ENCODE assay signal across 19 cellular contexts in genomic region chr14:61491876-61492440, GRCh38.
A peak's percentile ranks its signal among the peaks of the same experiment; 100 is the strongest.
DNase-seq lines count a peak whose midpoint lies in the region; ATAC-seq, FAIRE-seq and TF ChIP-seq lines count a peak whose summit lies in the region.
"Had no signal": no experiment of that assay in that cellular context is flagged by ENCODE, and none has a peak within 500 bp of the region (broad histone marks: within the 10 kb centered on the region; RNA-seq: fewer than 3 reads in every experiment).

No MANE protein-coding gene starts in this region.

- peaks cover 7 to 38% (median 23%) of the 10 kb centered on the region in 7 donors for H3K4me1 Mint-ChIP-seq in naive thymus-derived CD4-positive, alpha-beta T cell
- peaks cover 35% of the 10 kb centered on the region for H3K4me1 Mint-ChIP-seq in activated CD4-positive, alpha-beta T cell treated with anti-CD3 and anti-CD28 coated beads, Interleukin-2, amount 10 ng/mL, durations not matched to agents 7 days and 5 days
- H3K4me1 Mint-ChIP-seq in MCF 10A (ENCODE audit: insufficient read depth, unreplicated experiment), result no peaks in the 10 kb centered on the region

- no peak for TF ChIP-seq POLR2A in A549 (IDR thresholded peaks at IDR 0.05; ENCODE audit: low read length)

- no peak overlapping the region for H3K4me3 ChIP-seq in A549
- no peak overlapping the region for H3K4me3 ChIP-seq in epithelial cell of proximal tubule (ENCODE audit: low read depth, low read length)
- no peak overlapping the region for H3K4me3 ChIP-seq in naive thymus-derived CD4-positive, alpha-beta T cell (ENCODE audit: low read length)
- H3K4me3 ChIP-seq: sigmoid colon, tibial artery had no signal

- CTCF ChIA-PET in A549 (lab: Yijun Ruan, JAX), result interaction anchor here (0.8 to 5.1 kb wide), 8 partner anchors 14 to 61 kb away, joined by 3 to 20 read pairs (median 4); no protein-coding TSS in a partner anchor
- CTCF ChIA-PET in naive thymus-derived CD4-positive, alpha-beta T cell (lab: Charles Lee), result interaction anchor here (0.9 to 2.6 kb wide), 7 partner anchors 10 to 345 kb away, joined by 3 to 8 read pairs (median 3); no protein-coding TSS in a partner anchor
- CTCF ChIA-PET in activated CD4-positive, alpha-beta T cell treated with anti-CD3 and anti-CD28 coated beads, Interleukin-2, amount 10 ng/mL, durations not matched to agents 7 days and 5 days (lab: Charles Lee), result interaction anchor here (0.6 to 2.9 kb wide), 8 partner anchors 11 to 342 kb away, joined by 3 to 16 read pairs (median 4); no protein-coding TSS in a partner anchor
- CTCF ChIA-PET in MCF 10A (lab: Yijun Ruan, JAX), result interaction anchor here (0.6 to 1.0 kb wide), 2 partner anchors 20 to 177 kb away, joined by 3 read pairs; no protein-coding TSS in a partner anchor

- no peak overlapping the region for H3K27ac Mint-ChIP-seq in naive thymus-derived CD4-positive, alpha-beta T cell
- no peak overlapping the region for H3K27ac Mint-ChIP-seq in activated CD4-positive, alpha-beta T cell treated with anti-CD3 and anti-CD28 coated beads, Interleukin-2, amount 10 ng/mL, durations not matched to agents 7 days and 5 days
- no peak overlapping the region for H3K27ac Mint-ChIP-seq in MCF 10A (ENCODE audit: low read depth, unreplicated experiment)
- H3K27ac Mint-ChIP-seq: activated CD4-positive, alpha-beta memory T cell treated with anti-CD3 and anti-CD28 coated beads for 36 hours; activated naive CD8-positive, alpha-beta T cell treated with anti-CD3 and anti-CD28 coated beads, Interleukin-2, amount 50 U/mL, for 24 hours had no signal

- peaks cover 0 to 4% (median 0%) of the 10 kb centered on the region in 11 donors for H3K9me3 Mint-ChIP-seq in naive thymus-derived CD4-positive, alpha-beta T cell
- no peaks in the 10 kb centered on the region for H3K9me3 Mint-ChIP-seq in activated CD4-positive, alpha-beta T cell treated with anti-CD3 and anti-CD28 coated beads, Interleukin-2, amount 10 ng/mL, durations not matched to agents 7 days and 5 days
- no peaks in the 10 kb centered on the region for H3K9me3 Mint-ChIP-seq in MCF 10A (ENCODE audit: unreplicated experiment)
- H3K9me3 Mint-ChIP-seq: activated CD4-positive, alpha-beta memory T cell treated with anti-CD3 and anti-CD28 coated beads for 36 hours; activated naive CD8-positive, alpha-beta T cell treated with anti-CD3 and anti-CD28 coated beads, Interleukin-2, amount 50 U/mL, for 24 hours had no signal

- H3K27me3 ChIP-seq in naive thymus-derived CD4-positive, alpha-beta T cell (ENCODE audit: control insufficient read depth in 2 of 2, insufficient read depth in 2 of 2, low read length in 2 of 2), result no peaks in the 10 kb centered on the region
- H3K27me3 ChIP-seq: sigmoid colon, tibial artery had no signal

- H3K27ac ChIP-seq in A549, result peak overlapping the region; percentile 78 to 87
- no peak overlapping the region for H3K27ac ChIP-seq in naive thymus-derived CD4-positive, alpha-beta T cell (ENCODE audit: low read depth, low read length)

- H3K27me3 Mint-ChIP-seq in naive thymus-derived CD4-positive, alpha-beta T cell, result no peaks in the 10 kb centered on the region
- no peaks in the 10 kb centered on the region for H3K27me3 Mint-ChIP-seq in activated CD4-positive, alpha-beta T cell treated with anti-CD3 and anti-CD28 coated beads, Interleukin-2, amount 10 ng/mL, durations not matched to agents 7 days and 5 days
- no peaks in the 10 kb centered on the region for H3K27me3 Mint-ChIP-seq in MCF 10A (ENCODE audit: insufficient read depth, unreplicated experiment)
- H3K27me3 Mint-ChIP-seq: activated CD4-positive, alpha-beta memory T cell treated with anti-CD3 and anti-CD28 coated beads for 36 hours; activated naive CD8-positive, alpha-beta T cell treated with anti-CD3 and anti-CD28 coated beads, Interleukin-2, amount 50 U/mL, for 24 hours had no signal

- ATAC-seq in A549 (no peak), GM21737 (IDR thresholded peaks at IDR 0.05; ENCODE audit: unreplicated experiment) (no peak)
- peak; percentile 54 for ATAC-seq in naive thymus-derived CD4-positive, alpha-beta T cell
- ATAC-seq: activated naive CD8-positive, alpha-beta T cell treated with anti-CD3 and anti-CD28 coated beads, Interleukin-2, amount 50 U/mL, for 24 hours had no signal

- TF ChIP-seq EP300 in A549 (IDR thresholded peaks at IDR 0.05), result no peak

- peaks cover 8 to 79% (median 20%) of the 10 kb centered on the region in 3 experiments for H3K36me3 ChIP-seq in naive thymus-derived CD4-positive, alpha-beta T cell (ENCODE audit: control insufficient read depth in 2 of 3, insufficient read depth in 3 of 3, low read length in 3 of 3)
- H3K36me3 ChIP-seq: sigmoid colon, tibial artery had no signal

- no peak for DNase-seq in A549 (ENCODE audit: low read depth in 1 of 2, low spot score in 1 of 2)
- peak; percentile 56 for DNase-seq in MV-4-11 (lab: John Stamatoyannopoulos, UW)
- DNase-seq in epithelial cell of proximal tubule (ENCODE audit: low read depth), result peak; percentile 77
- no peak for DNase-seq in naive thymus-derived CD4-positive, alpha-beta T cell
- DNase-seq in activated CD4-positive, alpha-beta T cell treated with anti-CD3 and anti-CD28 coated beads, Interleukin-2, amount 10 ng/mL, durations not matched to agents 7 days and 5 days, result no peak
- no peak for DNase-seq in middle frontal gyrus (ENCODE audit: extremely low spot score, low spot score)
- DNase-seq in MCF 10A (ENCODE audit: unreplicated experiment), result no peak
- DNase-seq: activated naive CD8-positive, alpha-beta T cell treated with anti-CD3 and anti-CD28 coated beads, Interleukin-2, amount 50 U/mL, for 24 hours; central memory CD4-positive, alpha-beta T cell; foreskin fibroblast; KBM-7; mesendoderm; sigmoid colon; stimulated activated CD4-positive, alpha-beta T cell treated with anti-CD3 and anti-CD28 coated beads, Interleukin-2, amount 100 ng/mL, for 48 hours; stimulated activated CD8-positive, alpha-beta memory T cell treated with anti-CD3 and anti-CD28 coated beads, Interleukin-4, amount 100 ng/mL, for 48 hours had no signal

- TF ChIP-seq RAD21 in A549 (conservative IDR thresholded peaks at IDR 0.05 in 1 of 2, IDR thresholded peaks at IDR 0.05 in 1 of 2), result no peak

- no TSS peak for BruUV-seq in MCF 10A (replicated peaks; lab: Mats Ljungman, UMichigan)

- peaks cover 14 to 53% (median 34%) of the 10 kb centered on the region in 5 donors for H3K36me3 Mint-ChIP-seq in naive thymus-derived CD4-positive, alpha-beta T cell
- H3K36me3 Mint-ChIP-seq in activated CD4-positive, alpha-beta T cell treated with anti-CD3 and anti-CD28 coated beads, Interleukin-2, amount 10 ng/mL, durations not matched to agents 7 days and 5 days (ENCODE audit: low read depth), result peaks cover 57% of the 10 kb centered on the region
- H3K36me3 Mint-ChIP-seq in MCF 10A (ENCODE audit: insufficient read depth, unreplicated experiment), result peaks cover 22% of the 10 kb centered on the region

- H3K4me3 Mint-ChIP-seq in naive thymus-derived CD4-positive, alpha-beta T cell, result no peak overlapping the region
- no peak overlapping the region for H3K4me3 Mint-ChIP-seq in activated CD4-positive, alpha-beta T cell treated with anti-CD3 and anti-CD28 coated beads, Interleukin-2, amount 10 ng/mL, durations not matched to agents 7 days and 5 days
- no peak overlapping the region for H3K4me3 Mint-ChIP-seq in MCF 10A (ENCODE audit: unreplicated experiment)
- H3K4me3 Mint-ChIP-seq: activated CD4-positive, alpha-beta memory T cell treated with anti-CD3 and anti-CD28 coated beads for 36 hours; activated naive CD8-positive, alpha-beta T cell treated with anti-CD3 and anti-CD28 coated beads, Interleukin-2, amount 50 U/mL, for 24 hours; neural crest cell had no signal

- FAIRE-seq in A549 (lab: Jason Lieb, UNC), result no peak

- POLR2A ChIA-PET in A549 (lab: Yijun Ruan, JAX) (interaction anchor here (1.0 kb wide), 1 partner anchor 68 kb away, joined by 6 read pairs; no protein-coding TSS in a partner anchor), MCF 10A (lab: Yijun Ruan, JAX) (interaction anchor here (1.0 to 2.6 kb wide), 2 partner anchors 11 to 21 kb away, joined by 4 to 11 read pairs; no protein-coding TSS in a partner anchor)
- POLR2A ChIA-PET in naive thymus-derived CD4-positive, alpha-beta T cell (lab: Charles Lee), result interaction anchor here (0.6 to 2.6 kb wide), 8 partner anchors 9 to 260 kb away, joined by 3 to 20 read pairs (median 3); no protein-coding TSS in a partner anchor
- POLR2A ChIA-PET in activated CD4-positive, alpha-beta T cell treated with anti-CD3 and anti-CD28 coated beads, Interleukin-2, amount 10 ng/mL, durations not matched to agents 7 days and 5 days (lab: Charles Lee), result no interaction called here

- H3K4me2 ChIP-seq in A549, result peak overlapping the region; percentile 50

- H3K9me3 ChIP-seq in A549, result no peaks in the 10 kb centered on the region
- no peaks in the 10 kb centered on the region for H3K9me3 ChIP-seq in naive thymus-derived CD4-positive, alpha-beta T cell (ENCODE audit: control insufficient read depth in 2 of 3, low read length in 3 of 3)
- H3K9me3 ChIP-seq: sigmoid colon, tibial artery had no signal

- intact Hi-C loops in naive thymus-derived CD4-positive, alpha-beta T cell (cut with micrococcal nuclease), result loop anchor here in 1 of 2 donors (1.0 kb wide), 2 partner anchors 13 to 31 kb away; no protein-coding TSS in a partner anchor
- intact Hi-C loops in MCF 10A (cut with micrococcal nuclease), result no loop called here

- 71% methylated on average over 5 of the region's 5 CpGs for WGBS in A549 (ENCODE audit: missing lambda C conversion rate)

- TF ChIP-seq CTCF in A549 (IDR thresholded peaks at IDR 0.05) (no peak), epithelial cell of proximal tubule (conservative IDR thresholded peaks at IDR 0.05; ENCODE audit: low read depth, low read length) (no peak), MCF 10A (IDR thresholded peaks at IDR 0.05; ENCODE audit: unreplicated experiment) (no peak)

- H3K4me1 ChIP-seq in A549, result peaks cover 62% of the 10 kb centered on the region
- H3K4me1 ChIP-seq in naive thymus-derived CD4-positive, alpha-beta T cell (ENCODE audit: control insufficient read depth in 2 of 2, insufficient read depth in 2 of 2, low read length in 2 of 2), result peaks cover 12 to 21% of the 10 kb centered on the region in 2 donors
- H3K4me1 ChIP-seq: sigmoid colon had no signal

TF ChIP-seq in A549, 52 proteins besides CTCF, POLR2A, EP300 and RAD21 (continues in another document):
- TF ChIP-seq CEBPB (IDR thresholded peaks at IDR 0.05), result no peak
- no peak for TF ChIP-seq ZFP36 (IDR thresholded peaks at IDR 0.05; ENCODE audit: borderline replicate concordance, partially characterized antibody)
- no peak for TF ChIP-seq PHF8 (IDR thresholded peaks at IDR 0.05; ENCODE audit: borderline replicate concordance, low read depth)
- TF ChIP-seq RFX5 (IDR thresholded peaks at IDR 0.05), result no peak
- no peak for TF ChIP-seq MAX (IDR thresholded peaks at IDR 0.05)
- no peak for TF ChIP-seq CBX2 (IDR thresholded peaks at IDR 0.05; ENCODE audit: borderline replicate concordance, low read depth)
- no peak for TF ChIP-seq NPAS2 (CRISPR knock-in tag; IDR thresholded peaks at IDR 0.05; ENCODE audit: borderline replicate concordance)
- no peak for TF ChIP-seq HDAC2 (IDR thresholded peaks at IDR 0.05)
- TF ChIP-seq POLR2AphosphoS2 (conservative IDR thresholded peaks at IDR 0.05; ENCODE audit: low read length), result no peak

Comparison
In these comparisons a context has a peak if more than half of its experiments do, and no peak if none do; other contexts are left out.
1. DNase-seq: peak in MV-4-11 (single experiment) and epithelial cell of proximal tubule (single experiment); none in A549 (0 of 2), naive thymus-derived CD4-positive, alpha-beta T cell (0 of 9), activated CD4-positive, alpha-beta T cell treated with anti-CD3 and anti-CD28 coated beads, Interleukin-2, amount 10 ng/mL, durations not matched to agents 7 days and 5 days (single experiment), middle frontal gyrus (single experiment) and MCF 10A (single experiment).